In the genomic region with DNA sequence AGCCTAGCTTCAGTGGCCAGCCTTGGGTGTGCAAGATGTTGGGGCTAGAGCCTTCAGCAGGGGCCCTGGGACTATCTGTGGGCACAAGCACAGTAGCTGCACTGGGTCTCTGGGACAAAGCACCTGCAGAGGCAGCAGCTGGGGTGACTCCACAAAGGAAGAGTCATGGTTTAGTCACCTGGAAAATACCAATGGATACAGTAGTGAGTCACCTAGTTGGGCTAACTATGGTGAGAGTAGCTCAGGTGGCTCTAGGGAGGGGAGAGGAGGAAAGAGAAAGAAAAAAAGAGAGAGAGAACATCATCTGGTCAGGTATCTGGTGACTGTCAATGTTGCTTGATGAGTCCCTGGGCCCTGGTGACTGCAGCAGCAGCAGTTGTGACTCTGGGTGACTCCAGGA, we compare ENCODE assay signal across 20 cellular contexts.
DNase-seq lines count a peak whose midpoint lies in the region; ATAC-seq, FAIRE-seq and TF ChIP-seq lines count a peak whose summit lies in the region.
"Had no signal": no experiment of that assay in that cellular context is flagged by ENCODE, and none has a peak within 500 bp of the region (broad histone marks: within the 10 kb centered on the region; RNA-seq: fewer than 3 reads in every experiment).

No MANE protein-coding gene starts in this region.

- H3K4me1 ChIP-seq in RWPE2 (ENCODE audit: insufficient read depth, poor library complexity, severe bottlenecking) (peaks cover 9% of the 10 kb centered on the region), foreskin keratinocyte (no peaks in the 10 kb centered on the region), psoas muscle (no peaks in the 10 kb centered on the region)
- H3K4me1 ChIP-seq: BLaER1 had no signal

- FAIRE-seq in GM12892 (lab: Jason Lieb, UNC): no peak
- FAIRE-seq: A204.1 had no signal

- TF ChIP-seq CTCF in RWPE2 (IDR thresholded peaks at IDR 0.05; ENCODE audit: poor library complexity, severe bottlenecking): no peak
- TF ChIP-seq CTCF in foreskin keratinocyte (conservative IDR thresholded peaks at IDR 0.05): no peak
- TF ChIP-seq CTCF in psoas muscle (IDR thresholded peaks at IDR 0.05): no peak

- peak; percentile 3 for DNase-seq in A172 (ENCODE audit: low spot score)
- DNase-seq in HPDE6-E6E7 (ENCODE audit: extremely low spot score): peak; percentile 58
- no peak for DNase-seq in RWPE2 (ENCODE audit: low spot score)
- DNase-seq in foreskin keratinocyte: peak; percentile 74 to 85
- no peak for DNase-seq in Right ventricle myocardium inferior (ENCODE audit: missing footprints)
- no peak for DNase-seq in psoas muscle
- no peak for DNase-seq in GM12892 (ENCODE audit: insufficient read length)
- DNase-seq: CD8-positive, alpha-beta T cell; GF-D8; HFFc6; IMR-90; MV-4-11; NCI-H1930; NCI-H446 treated with DMSO at 0.1 percent for 48 hours; OCI-M1; Right ventricle myocardium superior had no signal

- intact Hi-C loops in Right ventricle myocardium inferior (cut with DNase I): no loop called here
- intact Hi-C loops in psoas muscle (cut with DNase I): no loop called here

- no peaks in the 10 kb centered on the region for H3K27me3 ChIP-seq in RWPE2 (ENCODE audit: insufficient read depth, poor library complexity, severe bottlenecking)
- no peaks in the 10 kb centered on the region for H3K27me3 ChIP-seq in foreskin keratinocyte
- H3K27me3 ChIP-seq in psoas muscle (ENCODE audit: insufficient read depth in 3 of 3, low read length in 2 of 3): peaks cover 0 to under 1% (median 0%) of the 10 kb centered on the region in 3 donors

- no peak overlapping the region for H3K27ac ChIP-seq in RWPE2 (ENCODE audit: poor library complexity, severe bottlenecking)
- H3K27ac ChIP-seq in foreskin keratinocyte: peak overlapping the region; percentile 71
- no peak overlapping the region for H3K27ac ChIP-seq in psoas muscle
- H3K27ac ChIP-seq: BLaER1 had no signal

- no peaks in the 10 kb centered on the region for H3K9me3 ChIP-seq in RWPE2 (ENCODE audit: severe bottlenecking)
- no peaks in the 10 kb centered on the region for H3K9me3 ChIP-seq in psoas muscle
- H3K9me3 ChIP-seq: BLaER1 had no signal

- no peak overlapping the region for H3K4me3 ChIP-seq in RWPE2 (ENCODE audit: severe bottlenecking)
- H3K4me3 ChIP-seq in psoas muscle: no peak overlapping the region
- H3K4me3 ChIP-seq: BLaER1 had no signal

- no peaks in the 10 kb centered on the region for H3K36me3 ChIP-seq in RWPE2 (ENCODE audit: low read depth)
- no peaks in the 10 kb centered on the region for H3K36me3 ChIP-seq in psoas muscle (ENCODE audit: insufficient read depth in 1 of 2, low read depth in 1 of 2)

- peak; percentile 94 for ATAC-seq in RWPE2 (ENCODE audit: low read depth)
- ATAC-seq in foreskin keratinocyte: peak; percentile 97
- no peak for ATAC-seq in Right ventricle myocardium inferior
- no peak for ATAC-seq in GM19023 (IDR thresholded peaks at IDR 0.05; ENCODE audit: unreplicated experiment)
- no peak for ATAC-seq in psoas muscle
- ATAC-seq: CD8-positive, alpha-beta T cell; SK-N-SH treated with all-trans-retinoic acid at 6 μM for 48 hours had no signal

- TF ChIP-seq POLR2A in GM12892 (IDR thresholded peaks at IDR 0.05; ENCODE audit: low read depth, low read length): no peak

Comparison
In these comparisons a context has a peak if more than half of its experiments do, and no peak if none do; other contexts are left out.
1. DNase-seq: peak in A172 (single experiment), HPDE6-E6E7 (single experiment) and foreskin keratinocyte (2 of 2); none in RWPE2 (single experiment), Right ventricle myocardium inferior (single experiment), psoas muscle (0 of 2) and GM12892 (single experiment).
2. ATAC-seq: peak in RWPE2 (single experiment) and foreskin keratinocyte (single experiment); none in Right ventricle myocardium inferior (single experiment), GM19023 (single experiment) and psoas muscle (0 of 4).